In genomic region chr10:81200801-81201200, GRCh38 we compare ENCODE assay signal across 35 cellular contexts.
"Had no signal": no experiment of that assay in that cellular context is flagged by ENCODE, and none has a peak within 500 bp of the region (broad histone marks: within the 10 kb centered on the region; RNA-seq: fewer than 3 reads in every experiment).

No MANE protein-coding gene starts in this region.

- H3K9ac ChIP-seq: KMS-11 had no signal

- H3K27me3 ChIP-seq: MG63 had no signal

- H3K27ac ChIP-seq: KMS-11 had no signal

- H3K4me2 ChIP-seq: KMS-11 had no signal

- H3K9me3 ChIP-seq: MG63 had no signal

- H3K36me3 ChIP-seq: MG63 had no signal

- H3K4me3 ChIP-seq: MG63 had no signal

- DNase-seq: Karpas-422, Kasumi-1, MG63, MM.1S, MV-4-11, NCI-H1048, NCI-H1092, NCI-H1092 treated with DMSO at 0.1 percent for 48 hours, NCI-H1105, NCI-H1105 treated with DMSO at 0.1 percent for 48 hours, NCI-H1417, NCI-H1417 treated with DMSO at 0.1 percent for 48 hours, NCI-H1436, NCI-H1436 treated with DMSO at 0.1 percent for 48 hours, NCI-H146, NCI-H1694, NCI-H1694 treated with DMSO at 0.1 percent for 48 hours, NCI-H187, NCI-H187 treated with DMSO at 0.1 percent for 48 hours, NCI-H1930, NCI-H2029, NCI-H2029 treated with DMSO at 0.1 percent for 48 hours, NCI-H2081, NCI-H2081 treated with DMSO at 0.1 percent for 48 hours, NCI-H2107, NCI-H2171, NCI-H2171 treated with DMSO at 0.1 percent for 48 hours, NCI-H2227 treated with DMSO at 0.1 percent for 48 hours, NCI-H226, NCI-H345, NCI-H446, NCI-H446 treated with DMSO at 0.1 percent for 48 hours, NCI-H510A, NCI-H510A treated with DMSO at 0.1 percent for 48 hours had no signal
